8 cellular contexts compared by ENCODE assay signal in genomic region chr11:898540-899190, GRCh38. TPM values are rescaled to one million over a fixed set of nuclear protein-coding genes. Genes with fewer than 3 reads are reported as not detected.
A peak's percentile ranks its signal among the peaks of the same experiment; 100 is the strongest.
DNase-seq lines count a peak whose midpoint lies in the region; ATAC-seq, FAIRE-seq and TF ChIP-seq lines count a peak whose summit lies in the region.
"Had no signal": no experiment of that assay in that cellular context is flagged by ENCODE, and none has a peak within 500 bp of the region (broad histone marks: within the 10 kb centered on the region; RNA-seq: fewer than 3 reads in every experiment).

No MANE protein-coding gene starts in this region.

- no peaks in the 10 kb centered on the region for H3K79me2 ChIP-seq in HepG2 (ENCODE audit: insufficient read depth, low read length)

- H3K4me2 ChIP-seq in HepG2 (ENCODE audit: low read depth, low read length), result no peak overlapping the region

- WGBS in body of pancreas, 2 donors, result 86 to 100% methylated on average over 2 to 16 of the region's 22 CpGs
- WGBS in HepG2 (ENCODE audit: low lambda C conversion rate), result 97% methylated on average over 12 of the region's 22 CpGs

- FAIRE-seq in HepG2 (lab: Jason Lieb, UNC), result peak; percentile 15

- in situ Hi-C loops in HepG2 (cut with HindIII; ENCODE audit: extremely low pct_ligation_motif_present, low pct_unique_long_range_greater_than_20kb), result no loop called here

- H3K9me3 ChIP-seq in body of pancreas (no peaks in the 10 kb centered on the region), HepG2 (ENCODE audit: low read length) (no peaks in the 10 kb centered on the region)

- intact Hi-C loops in body of pancreas (cut with DNase I), result no loop called here
- intact Hi-C loops in HepG2 (cut with micrococcal nuclease; ENCODE audit: unreplicated experiment), result loop anchor here (1.0 kb wide), 1 partner anchor 153 kb away; no protein-coding TSS in a partner anchor

- CTCF ChIA-PET in HepG2 (lab: Yijun Ruan, JAX; ENCODE audit: low intra/inter-chr PET ratio, low total read pairs), result interaction anchor here (1.1 to 1.5 kb wide), 3 partner anchors 61 to 153 kb away, joined by 3 to 6 read pairs (median 4); no protein-coding TSS in a partner anchor

- H2AFZ ChIP-seq in HepG2 (ENCODE audit: low read length), result no peak overlapping the region

- H3K9ac ChIP-seq in HepG2 (ENCODE audit: insufficient read depth, low read depth, low read length), result no peak overlapping the region

- ATAC-seq in body of pancreas (no peak), HepG2 (peak; percentile 76), GM21737 (IDR thresholded peaks at IDR 0.05; ENCODE audit: unreplicated experiment) (no peak)

- TF ChIP-seq POLR2A in body of pancreas (IDR thresholded peaks at IDR 0.05), result no peak
- no peak for TF ChIP-seq POLR2A in HepG2 (IDR thresholded peaks at IDR 0.05; ENCODE audit: insufficient read depth in 1 of 2, low read depth in 2 of 2, low read length in 2 of 2)

- H3K4me3 ChIP-seq in body of pancreas (no peak overlapping the region), HepG2 (replicated peaks in 1 of 3; ENCODE audit: insufficient read depth in 1 of 3, low read depth in 2 of 3, low read length in 3 of 3) (no peak overlapping the region)

- POLR2A ChIA-PET in HepG2 (lab: Yijun Ruan, JAX), result no interaction called here

- no peaks in the 10 kb centered on the region for H3K4me1 ChIP-seq in body of pancreas
- H3K4me1 ChIP-seq in HepG2 (ENCODE audit: insufficient read depth, low read length), result no peaks in the 10 kb centered on the region

- TF ChIP-seq EP300 in HepG2 (IDR thresholded peaks at IDR 0.05; ENCODE audit: low read depth in 2 of 2, low read length in 2 of 2) (no peak), HepG2 (CRISPR knock-in tag; IDR thresholded peaks at IDR 0.05; ENCODE audit: borderline replicate concordance) (no peak)

- H4K20me1 ChIP-seq in HepG2 (ENCODE audit: insufficient read depth, low read length), result no peaks in the 10 kb centered on the region

- no peak for DNase-seq in GM10266 (ENCODE audit: extremely low spot score)
- DNase-seq in body of pancreas, result peak in 1 of 4 donors; percentile 39
- peak; percentile 23 for DNase-seq in HepG2 (ENCODE audit: low spot score)
- no peak for DNase-seq in stimulated activated CD4-positive, alpha-beta T cell treated with anti-CD3 and anti-CD28 coated beads, Interleukin-4, amount 100 ng/mL, for 1 hour
- DNase-seq in NCI-H82 (lab: John Stamatoyannopoulos, UW), result no peak
- DNase-seq: posterior cingulate gyrus; stimulated activated naive CD4-positive, alpha-beta T cell treated with Interleukin-2 at 50 U/mL for 16 hours had no signal

- no TSS peak for BruUV-seq in HepG2 (replicated peaks; lab: Mats Ljungman, UMichigan)

- peaks cover 17 to 39% of the 10 kb centered on the region in 2 donors for H3K36me3 ChIP-seq in body of pancreas (replicated peaks in 1 of 2; ENCODE audit: insufficient read depth in 1 of 2, low read depth in 2 of 2)
- H3K36me3 ChIP-seq in HepG2 (replicated peaks in 1 of 2; ENCODE audit: control insufficient read depth in 1 of 2, insufficient read depth in 2 of 2, low read length in 2 of 2), result peaks cover 16 to 51% of the 10 kb centered on the region in 2 experiments

- TF ChIP-seq CTCF in GM10266 (IDR thresholded peaks at IDR 0.05; ENCODE audit: control insufficient read depth, insufficient read depth, low read depth, missing control alignments) (peak; percentile 10), body of pancreas (IDR thresholded peaks at IDR 0.05) (peak in 4 of 7 experiments; percentile 15 to 31 (median 18)), HepG2 (CRISPR knock-in tag; IDR thresholded peaks at IDR 0.05) (peak; percentile 89)

- H3K27me3 ChIP-seq in body of pancreas (no peaks in the 10 kb centered on the region), HepG2 (ENCODE audit: control insufficient read depth in 1 of 2, insufficient read depth in 2 of 2, low read length in 2 of 2) (no peaks in the 10 kb centered on the region)

- TF ChIP-seq RAD21 in HepG2 (CRISPR knock-in tag; IDR thresholded peaks at IDR 0.05), result peak; percentile 83

- no peak overlapping the region for H3K27ac ChIP-seq in body of pancreas
- H3K27ac ChIP-seq in HepG2 (ENCODE audit: extremely low read length, insufficient read depth, low read length), result no peak overlapping the region

RNA-seq across cellular contexts. Expression of gene CHID1, which starts 11.9 kb away (rescaled TPM):
- total RNA-seq in body of pancreas (10 to 100 TPM; 39.4 to 81.4 TPM), HepG2 (2016; rRNA removed; fragmentation: Illumina TruSeq; extraction: Trizol) (39.6 and 65.1 TPM in 2 replicates)
- total RNA-seq in HepG2 (2016; cell fraction: cytosol; rRNA removed; fragmentation: Illumina TruSeq; extraction: Trizol; ENCODE audit: low read depth), result 33.8 and 46.6 TPM in 2 replicates
- total RNA-seq in HepG2 (2016; cell fraction: insoluble cytoplasmic fraction; rRNA removed; fragmentation: Illumina TruSeq; extraction: Trizol), result 38.9 and 71.7 TPM in 2 replicates
- total RNA-seq in HepG2 (2016; cell fraction: membrane; rRNA removed; fragmentation: Illumina TruSeq; extraction: Trizol), result 45.9 and 51.6 TPM in 2 replicates
- 60.6 and 61.3 TPM in 2 replicates for total RNA-seq in HepG2 (2016; cell fraction: nucleus; rRNA removed; fragmentation: Illumina TruSeq; extraction: Trizol)
- polyA plus RNA-seq in HepG2 (2011; rRNA removed), result 93.6 and 102 TPM in 2 replicates
- 113 and 124 TPM in 2 replicates for polyA plus RNA-seq in HepG2 (2011; cell fraction: cytosol; rRNA removed)
- polyA plus RNA-seq in HepG2 (2011; cell fraction: nucleus; rRNA removed), result 70.7 and 76.1 TPM in 2 replicates
- polyA plus RNA-seq in HepG2 (2012), result 49.7 and 66.2 TPM in 2 replicates
- polyA plus RNA-seq in HepG2 (2016; cell fraction: cytosol; fragmentation: Illumina TruSeq; extraction: Trizol; ENCODE audit: low read depth), result 34.4 and 49.9 TPM in 2 replicates
- polyA plus RNA-seq in HepG2 (2016; cell fraction: insoluble cytoplasmic fraction; fragmentation: Illumina TruSeq; extraction: Trizol; ENCODE audit: low read depth), result 41.0 and 42.5 TPM in 2 replicates
- 38.3 and 51.4 TPM in 2 replicates for polyA plus RNA-seq in HepG2 (2016; cell fraction: membrane; fragmentation: Illumina TruSeq; extraction: Trizol; ENCODE audit: low read depth)
- 96.7 and 105 TPM in 2 replicates for polyA plus RNA-seq in HepG2 (2016; cell fraction: nucleus; fragmentation: Illumina TruSeq; extraction: Trizol; ENCODE audit: insufficient read depth, low read depth)
- polyA minus RNA-seq in HepG2 (2011; rRNA and poly(A)+ RNA removed; ENCODE audit: low replicate concordance), result 40.3 and 91.1 TPM in 2 replicates
- 32.6 and 33.2 TPM in 2 replicates for polyA minus RNA-seq in HepG2 (2011; cell fraction: cytosol; rRNA and poly(A)+ RNA removed)
- polyA minus RNA-seq in HepG2 (2011; cell fraction: nucleus; rRNA and poly(A)+ RNA removed), result 25.8 and 26.1 TPM in 2 replicates

RNA-seq across cellular contexts. Expression of gene AP2A2, which starts 27.0 kb away (rescaled TPM):
- 10 to 100 TPM; 40.7 to 77.8 TPM for total RNA-seq in body of pancreas
- 25.7 and 25.9 TPM in 2 replicates for total RNA-seq in HepG2 (2016; rRNA removed; fragmentation: Illumina TruSeq; extraction: Trizol)
- total RNA-seq in HepG2 (2016; cell fraction: cytosol; rRNA removed; fragmentation: Illumina TruSeq; extraction: Trizol; ENCODE audit: low read depth), result 22.1 and 25.6 TPM in 2 replicates
- total RNA-seq in HepG2 (2016; cell fraction: insoluble cytoplasmic fraction; rRNA removed; fragmentation: Illumina TruSeq; extraction: Trizol), result 21.5 and 27.6 TPM in 2 replicates
- total RNA-seq in HepG2 (2016; cell fraction: membrane; rRNA removed; fragmentation: Illumina TruSeq; extraction: Trizol), result 26.2 and 26.6 TPM in 2 replicates
- 26.6 and 31.5 TPM in 2 replicates for total RNA-seq in HepG2 (2016; cell fraction: nucleus; rRNA removed; fragmentation: Illumina TruSeq; extraction: Trizol)
- 74.5 and 75.7 TPM in 2 replicates for polyA plus RNA-seq in HepG2 (2011; rRNA removed)
- 39.6 and 44.6 TPM in 2 replicates for polyA plus RNA-seq in HepG2 (2011; cell fraction: cytosol; rRNA removed)
- 182 and 223 TPM in 2 replicates for polyA plus RNA-seq in HepG2 (2011; cell fraction: nucleus; rRNA removed)
- polyA plus RNA-seq in HepG2 (2012), result 56.1 and 60.7 TPM in 2 replicates
- 7.3 and 8.2 TPM in 2 replicates for polyA plus RNA-seq in HepG2 (2016; cell fraction: cytosol; fragmentation: Illumina TruSeq; extraction: Trizol; ENCODE audit: low read depth)
- polyA plus RNA-seq in HepG2 (2016; cell fraction: insoluble cytoplasmic fraction; fragmentation: Illumina TruSeq; extraction: Trizol; ENCODE audit: low read depth), result 31.3 and 36.3 TPM in 2 replicates
- 16.2 and 21.0 TPM in 2 replicates for polyA plus RNA-seq in HepG2 (2016; cell fraction: membrane; fragmentation: Illumina TruSeq; extraction: Trizol; ENCODE audit: low read depth)
- polyA plus RNA-seq in HepG2 (2016; cell fraction: nucleus; fragmentation: Illumina TruSeq; extraction: Trizol; ENCODE audit: insufficient read depth, low read depth), result 75.2 and 92.2 TPM in 2 replicates
- polyA minus RNA-seq in HepG2 (2011; rRNA and poly(A)+ RNA removed; ENCODE audit: low replicate concordance), result 90.1 and 145 TPM in 2 replicates
- 78.0 and 102 TPM in 2 replicates for polyA minus RNA-seq in HepG2 (2011; cell fraction: cytosol; rRNA and poly(A)+ RNA removed)
- polyA minus RNA-seq in HepG2 (2011; cell fraction: nucleus; rRNA and poly(A)+ RNA removed), result 65.8 and 74.2 TPM in 2 replicates

RNA-seq across cellular contexts. Expression of gene TSPAN4, which starts 56.0 kb away (rescaled TPM):
- total RNA-seq in body of pancreas, result 10 to 100 TPM; 44.9 to 87.7 TPM
- total RNA-seq in HepG2 (2016; rRNA removed; fragmentation: Illumina TruSeq; extraction: Trizol), result 13.2 and 31.7 TPM in 2 replicates
- 8.9 and 10.0 TPM in 2 replicates for total RNA-seq in HepG2 (2016; cell fraction: cytosol; rRNA removed; fragmentation: Illumina TruSeq; extraction: Trizol; ENCODE audit: low read depth)
- total RNA-seq in HepG2 (2016; cell fraction: insoluble cytoplasmic fraction; rRNA removed; fragmentation: Illumina TruSeq; extraction: Trizol), result 12.0 and 31.8 TPM in 2 replicates
- total RNA-seq in HepG2 (2016; cell fraction: membrane; rRNA removed; fragmentation: Illumina TruSeq; extraction: Trizol), result 11.0 and 13.5 TPM in 2 replicates
- total RNA-seq in HepG2 (2016; cell fraction: nucleus; rRNA removed; fragmentation: Illumina TruSeq; extraction: Trizol), result 26.1 and 32.6 TPM in 2 replicates
- polyA plus RNA-seq in HepG2 (2011; rRNA removed), result 68.3 and 88.5 TPM in 2 replicates
- polyA plus RNA-seq in HepG2 (2011; cell fraction: cytosol; rRNA removed), result 60.2 and 113 TPM in 2 replicates
- polyA plus RNA-seq in HepG2 (2011; cell fraction: nucleus; rRNA removed), result 232 and 327 TPM in 2 replicates
- 22.7 and 28.5 TPM in 2 replicates for polyA plus RNA-seq in HepG2 (2012)
- polyA plus RNA-seq in HepG2 (2016; cell fraction: cytosol; fragmentation: Illumina TruSeq; extraction: Trizol; ENCODE audit: low read depth), result 10.4 TPM in 2 replicates
- 11.8 and 12.7 TPM in 2 replicates for polyA plus RNA-seq in HepG2 (2016; cell fraction: insoluble cytoplasmic fraction; fragmentation: Illumina TruSeq; extraction: Trizol; ENCODE audit: low read depth)
- polyA plus RNA-seq in HepG2 (2016; cell fraction: membrane; fragmentation: Illumina TruSeq; extraction: Trizol; ENCODE audit: low read depth), result 8.5 and 12.0 TPM in 2 replicates
- 59.4 and 62.8 TPM in 2 replicates for polyA plus RNA-seq in HepG2 (2016; cell fraction: nucleus; fragmentation: Illumina TruSeq; extraction: Trizol; ENCODE audit: insufficient read depth, low read depth)
- polyA minus RNA-seq in HepG2 (2011; rRNA and poly(A)+ RNA removed; ENCODE audit: low replicate concordance), result 59.6 and 124 TPM in 2 replicates
- 24.9 and 25.9 TPM in 2 replicates for polyA minus RNA-seq in HepG2 (2011; cell fraction: cytosol; rRNA and poly(A)+ RNA removed)
- polyA minus RNA-seq in HepG2 (2011; cell fraction: nucleus; rRNA and poly(A)+ RNA removed), result 16.4 and 16.9 TPM in 2 replicates

RNA-seq across cellular contexts. Expression of gene POLR2L, which starts 56.3 kb away (rescaled TPM):
- total RNA-seq in body of pancreas (10 to 100 TPM; 33.5 to 83.4 TPM), HepG2 (2016; rRNA removed; fragmentation: Illumina TruSeq; extraction: Trizol) (114 and 146 TPM in 2 replicates)
- total RNA-seq in HepG2 (2016; cell fraction: cytosol; rRNA removed; fragmentation: Illumina TruSeq; extraction: Trizol; ENCODE audit: low read depth), result 37.0 and 48.5 TPM in 2 replicates
- total RNA-seq in HepG2 (2016; cell fraction: insoluble cytoplasmic fraction; rRNA removed; fragmentation: Illumina TruSeq; extraction: Trizol), result 113 and 136 TPM in 2 replicates
- total RNA-seq in HepG2 (2016; cell fraction: membrane; rRNA removed; fragmentation: Illumina TruSeq; extraction: Trizol), result 68.6 and 79.8 TPM in 2 replicates
- total RNA-seq in HepG2 (2016; cell fraction: nucleus; rRNA removed; fragmentation: Illumina TruSeq; extraction: Trizol), result 34.9 and 39.5 TPM in 2 replicates
- 104 and 115 TPM in 2 replicates for polyA plus RNA-seq in HepG2 (2011; rRNA removed)
- polyA plus RNA-seq in HepG2 (2011; cell fraction: cytosol; rRNA removed), result 35.1 and 78.0 TPM in 2 replicates
- 44.7 and 47.4 TPM in 2 replicates for polyA plus RNA-seq in HepG2 (2011; cell fraction: nucleus; rRNA removed)
- 57.4 and 93.8 TPM in 2 replicates for polyA plus RNA-seq in HepG2 (2012)
- polyA plus RNA-seq in HepG2 (2016; cell fraction: cytosol; fragmentation: Illumina TruSeq; extraction: Trizol; ENCODE audit: low read depth), result 58.6 and 89.5 TPM in 2 replicates
- polyA plus RNA-seq in HepG2 (2016; cell fraction: insoluble cytoplasmic fraction; fragmentation: Illumina TruSeq; extraction: Trizol; ENCODE audit: low read depth), result 221 and 225 TPM in 2 replicates
- polyA plus RNA-seq in HepG2 (2016; cell fraction: membrane; fragmentation: Illumina TruSeq; extraction: Trizol; ENCODE audit: low read depth), result 90.2 and 102 TPM in 2 replicates
- polyA plus RNA-seq in HepG2 (2016; cell fraction: nucleus; fragmentation: Illumina TruSeq; extraction: Trizol; ENCODE audit: insufficient read depth, low read depth), result 84.0 and 90.2 TPM in 2 replicates
- 129 and 143 TPM in 2 replicates for polyA minus RNA-seq in HepG2 (2011; rRNA and poly(A)+ RNA removed; ENCODE audit: low replicate concordance)
- 35.6 and 37.0 TPM in 2 replicates for polyA minus RNA-seq in HepG2 (2011; cell fraction: cytosol; rRNA and poly(A)+ RNA removed)
- polyA minus RNA-seq in HepG2 (2011; cell fraction: nucleus; rRNA and poly(A)+ RNA removed), result 27.3 and 33.1 TPM in 2 replicates

Comparison
In these comparisons a context has a peak if more than half of its experiments do, and no peak if none do; other contexts are left out.
1. CTCF ChIP-seq: peak in every context shown above with its lines; median percentile 89 in HepG2; 18 in body of pancreas; 10 in GM10266.